Comparison of ENCODE assay signal across 2 cellular contexts in the genomic region with DNA sequence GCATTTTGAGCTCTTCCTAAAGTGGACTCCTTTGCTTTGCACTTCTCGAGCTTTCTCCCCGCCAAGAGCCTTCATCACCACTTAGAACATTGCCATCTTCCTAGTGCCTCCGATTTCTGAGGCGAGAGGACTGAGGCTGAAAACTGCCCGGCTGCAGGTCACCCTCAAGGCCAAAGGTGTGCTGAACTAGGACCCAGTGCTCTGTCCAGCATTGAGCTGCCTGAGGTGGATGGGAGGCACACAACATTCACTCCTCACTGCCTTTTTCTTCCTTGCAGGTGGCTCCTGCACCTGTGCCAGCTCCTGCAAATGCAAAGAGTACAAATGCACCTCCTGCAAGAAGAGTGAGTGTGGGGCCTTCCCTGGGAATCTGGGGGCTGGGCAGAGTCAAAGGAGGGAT.
A peak's percentile ranks its signal among the peaks of the same experiment; 100 is the strongest.
TF ChIP-seq lines count a peak whose summit lies in the region.

No MANE protein-coding gene starts in this region.

TF ChIP-seq in A549, 52 proteins besides CTCF, POLR2A, EP300 and RAD21 (continued from another document):
- TF ChIP-seq, protein P1, sequence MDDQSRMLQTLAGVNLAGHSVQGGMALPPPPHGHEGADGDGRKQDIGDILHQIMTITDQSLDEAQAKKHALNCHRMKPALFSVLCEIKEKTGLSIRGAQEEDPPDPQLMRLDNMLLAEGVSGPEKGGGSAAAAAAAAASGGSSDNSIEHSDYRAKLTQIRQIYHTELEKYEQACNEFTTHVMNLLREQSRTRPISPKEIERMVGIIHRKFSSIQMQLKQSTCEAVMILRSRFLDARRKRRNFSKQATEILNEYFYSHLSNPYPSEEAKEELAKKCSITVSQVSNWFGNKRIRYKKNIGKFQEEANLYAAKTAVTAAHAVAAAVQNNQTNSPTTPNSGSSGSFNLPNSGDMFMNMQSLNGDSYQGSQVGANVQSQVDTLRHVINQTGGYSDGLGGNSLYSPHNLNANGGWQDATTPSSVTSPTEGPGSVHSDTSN (IDR thresholded peaks at IDR 0.05), result no peak
- no peak for TF ChIP-seq PHF8 (IDR thresholded peaks at IDR 0.05; ENCODE audit: borderline replicate concordance, low read depth)
- TF ChIP-seq RFX5 (IDR thresholded peaks at IDR 0.05), result no peak
- TF ChIP-seq, protein P2, sequence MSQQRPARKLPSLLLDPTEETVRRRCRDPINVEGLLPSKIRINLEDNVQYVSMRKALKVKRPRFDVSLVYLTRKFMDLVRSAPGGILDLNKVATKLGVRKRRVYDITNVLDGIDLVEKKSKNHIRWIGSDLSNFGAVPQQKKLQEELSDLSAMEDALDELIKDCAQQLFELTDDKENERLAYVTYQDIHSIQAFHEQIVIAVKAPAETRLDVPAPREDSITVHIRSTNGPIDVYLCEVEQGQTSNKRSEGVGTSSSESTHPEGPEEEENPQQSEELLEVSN (IDR thresholded peaks at IDR 0.05; ENCODE audit: borderline replicate concordance, low read depth), result no peak
- no peak for TF ChIP-seq TFCP2L1 (CRISPR knock-in tag; IDR thresholded peaks at IDR 0.05)
- no peak for TF ChIP-seq MYC (IDR thresholded peaks at IDR 0.05; ENCODE audit: borderline replicate concordance, low read length)
- no peak for TF ChIP-seq HOXB13 (CRISPR knock-in tag; IDR thresholded peaks at IDR 0.05; ENCODE audit: low read depth)
- no peak for TF ChIP-seq FOXS1 (CRISPR knock-in tag; IDR thresholded peaks at IDR 0.05)
- no peak for TF ChIP-seq CHD4 (IDR thresholded peaks at IDR 0.05; ENCODE audit: borderline replicate concordance)
- TF ChIP-seq HOXA7 (CRISPR knock-in tag; IDR thresholded peaks at IDR 0.05), result no peak
- TF ChIP-seq RCOR1 (IDR thresholded peaks at IDR 0.05; ENCODE audit: low read depth, low read length), result no peak
- TF ChIP-seq CBX2 (IDR thresholded peaks at IDR 0.05; ENCODE audit: borderline replicate concordance, low read depth), result no peak
- no peak for TF ChIP-seq EHF (CRISPR knock-in tag; IDR thresholded peaks at IDR 0.05)

TF ChIP-seq in HEK293, 187 proteins besides CTCF, POLR2A, EP300 and RAD21 (continued from another document):
- TF ChIP-seq, protein P3, sequence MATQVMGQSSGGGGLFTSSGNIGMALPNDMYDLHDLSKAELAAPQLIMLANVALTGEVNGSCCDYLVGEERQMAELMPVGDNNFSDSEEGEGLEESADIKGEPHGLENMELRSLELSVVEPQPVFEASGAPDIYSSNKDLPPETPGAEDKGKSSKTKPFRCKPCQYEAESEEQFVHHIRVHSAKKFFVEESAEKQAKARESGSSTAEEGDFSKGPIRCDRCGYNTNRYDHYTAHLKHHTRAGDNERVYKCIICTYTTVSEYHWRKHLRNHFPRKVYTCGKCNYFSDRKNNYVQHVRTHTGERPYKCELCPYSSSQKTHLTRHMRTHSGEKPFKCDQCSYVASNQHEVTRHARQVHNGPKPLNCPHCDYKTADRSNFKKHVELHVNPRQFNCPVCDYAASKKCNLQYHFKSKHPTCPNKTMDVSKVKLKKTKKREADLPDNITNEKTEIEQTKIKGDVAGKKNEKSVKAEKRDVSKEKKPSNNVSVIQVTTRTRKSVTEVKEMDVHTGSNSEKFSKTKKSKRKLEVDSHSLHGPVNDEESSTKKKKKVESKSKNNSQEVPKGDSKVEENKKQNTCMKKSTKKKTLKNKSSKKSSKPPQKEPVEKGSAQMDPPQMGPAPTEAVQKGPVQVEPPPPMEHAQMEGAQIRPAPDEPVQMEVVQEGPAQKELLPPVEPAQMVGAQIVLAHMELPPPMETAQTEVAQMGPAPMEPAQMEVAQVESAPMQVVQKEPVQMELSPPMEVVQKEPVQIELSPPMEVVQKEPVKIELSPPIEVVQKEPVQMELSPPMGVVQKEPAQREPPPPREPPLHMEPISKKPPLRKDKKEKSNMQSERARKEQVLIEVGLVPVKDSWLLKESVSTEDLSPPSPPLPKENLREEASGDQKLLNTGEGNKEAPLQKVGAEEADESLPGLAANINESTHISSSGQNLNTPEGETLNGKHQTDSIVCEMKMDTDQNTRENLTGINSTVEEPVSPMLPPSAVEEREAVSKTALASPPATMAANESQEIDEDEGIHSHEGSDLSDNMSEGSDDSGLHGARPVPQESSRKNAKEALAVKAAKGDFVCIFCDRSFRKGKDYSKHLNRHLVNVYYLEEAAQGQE (tag by site-specific recombination; IDR thresholded peaks at IDR 0.05), result peak; percentile 47; the same call in 1 of the 2 replicates
